18 cellular contexts compared by ENCODE assay signal in genomic region chr4:1212546-1213335, GRCh38. TPM values are rescaled to one million over a fixed set of nuclear protein-coding genes. Genes with fewer than 3 reads are reported as not detected.
DNase-seq lines count a peak whose midpoint lies in the region; ATAC-seq and TF ChIP-seq lines count a peak whose summit lies in the region.
"Had no signal": no experiment of that assay in that cellular context is flagged by ENCODE, and none has a peak within 500 bp of the region (broad histone marks: within the 10 kb centered on the region; RNA-seq: fewer than 3 reads in every experiment).

No MANE protein-coding gene starts in this region.

- CTCF ChIA-PET in activated CD8-positive, alpha-beta T cell treated with anti-CD3 and anti-CD28 coated beads, Interleukin-2, amount 10 ng/mL, durations not matched to agents 7 days and 5 days (lab: Charles Lee): no interaction called here
- CTCF ChIA-PET in activated CD8-positive, alpha-beta T cell treated with anti-CD3 and anti-CD28 coated beads for 36 hours (lab: Charles Lee): no interaction called here

- H3K4me1 Mint-ChIP-seq in activated CD8-positive, alpha-beta T cell treated with anti-CD3 and anti-CD28 coated beads, Interleukin-2, amount 10 ng/mL, durations not matched to agents 7 days and 5 days (ENCODE audit: low read depth): peaks cover 27% of the 10 kb centered on the region
- peaks cover 25% of the 10 kb centered on the region for H3K4me1 Mint-ChIP-seq in activated CD8-positive, alpha-beta T cell treated with anti-CD3 and anti-CD28 coated beads for 36 hours (ENCODE audit: low read depth)
- peaks cover 22% of the 10 kb centered on the region for H3K4me1 Mint-ChIP-seq in activated T-cell treated with anti-CD3 and anti-CD28 coated beads, Interleukin-2, amount 50 U/mL, for 4 hours (ENCODE audit: low read depth)
- H3K4me1 Mint-ChIP-seq: GM23338 had no signal

- intact Hi-C loops in activated CD8-positive, alpha-beta T cell treated with anti-CD3 and anti-CD28 coated beads for 36 hours (cut with micrococcal nuclease): no loop called here
- intact Hi-C loops in left cardiac atrium (cut with DNase I) (no loop called here), posterior vena cava (cut with DNase I) (no loop called here), uterus (cut with DNase I; ENCODE audit: low total_unique reads) (loop anchor here (5.0 kb wide), 1 partner anchor 35 kb away; the partner anchor contains the start of gene CTBP1)

- H3K36me3 ChIP-seq in uterus: no peaks in the 10 kb centered on the region

- H3K4me3 ChIP-seq in uterus: no peak overlapping the region
- H3K4me3 ChIP-seq: GM23338 had no signal

- no peak overlapping the region for H3K4me3 Mint-ChIP-seq in activated CD8-positive, alpha-beta T cell treated with anti-CD3 and anti-CD28 coated beads, Interleukin-2, amount 10 ng/mL, durations not matched to agents 7 days and 5 days
- H3K4me3 Mint-ChIP-seq in activated CD8-positive, alpha-beta T cell treated with anti-CD3 and anti-CD28 coated beads for 36 hours: no peak overlapping the region
- no peak overlapping the region for H3K4me3 Mint-ChIP-seq in activated T-cell treated with anti-CD3 and anti-CD28 coated beads, Interleukin-2, amount 50 U/mL, for 4 hours
- H3K4me3 Mint-ChIP-seq: GM23338, naive B cell had no signal

- no peak for ATAC-seq in activated CD8-positive, alpha-beta T cell treated with anti-CD3 and anti-CD28 coated beads, Interleukin-2, amount 10 ng/mL, durations not matched to agents 7 days and 5 days
- no peak for ATAC-seq in activated CD8-positive, alpha-beta T cell treated with anti-CD3 and anti-CD28 coated beads for 36 hours
- ATAC-seq in left cardiac atrium: no peak
- ATAC-seq in activated T-cell treated with anti-CD3 and anti-CD28 coated beads, Interleukin-2, amount 50 U/mL, for 4 hours: no peak
- ATAC-seq: GM23338 had no signal

- DNase-seq in activated CD8-positive, alpha-beta T cell treated with anti-CD3 and anti-CD28 coated beads, Interleukin-2, amount 10 ng/mL, durations not matched to agents 7 days and 5 days: no peak
- DNase-seq in activated CD8-positive, alpha-beta T cell treated with anti-CD3 and anti-CD28 coated beads for 36 hours: no peak
- DNase-seq in left cardiac atrium (peak; percentile 18), posterior vena cava (ENCODE audit: low spot score) (peak; percentile 63), uterus (no peak), DMS79 treated with DMSO at 0.1 percent for 48 hours (lab: John Stamatoyannopoulos, UW) (no peak), islet precursor cell (no peak)
- no peak for DNase-seq in activated T-cell treated with anti-CD3 and anti-CD28 coated beads, Interleukin-2, amount 50 U/mL, for 4 hours
- DNase-seq: 8988T; activated CD4-positive, alpha-beta T cell treated with anti-CD3 and anti-CD28 coated beads for 48 hours; activated gamma-delta T cell treated with Interleukin-2 at 50 U/mL for 16 hours; BE2C; central memory CD4-positive, alpha-beta T cell; naive B cell; NCI-H1105; NCI-H2107; NCI-H510A treated with DMSO at 0.1 percent for 48 hours had no signal

- no peaks in the 10 kb centered on the region for H3K9me3 Mint-ChIP-seq in activated CD8-positive, alpha-beta T cell treated with anti-CD3 and anti-CD28 coated beads, Interleukin-2, amount 10 ng/mL, durations not matched to agents 7 days and 5 days (ENCODE audit: insufficient read depth)
- H3K9me3 Mint-ChIP-seq in activated CD8-positive, alpha-beta T cell treated with anti-CD3 and anti-CD28 coated beads for 36 hours: no peaks in the 10 kb centered on the region
- no peaks in the 10 kb centered on the region for H3K9me3 Mint-ChIP-seq in activated T-cell treated with anti-CD3 and anti-CD28 coated beads, Interleukin-2, amount 50 U/mL, for 4 hours
- H3K9me3 Mint-ChIP-seq: GM23338, naive B cell had no signal

- H3K27me3 ChIP-seq in uterus: no peaks in the 10 kb centered on the region
- H3K27me3 ChIP-seq: BE2C had no signal

- H3K36me3 Mint-ChIP-seq in activated CD8-positive, alpha-beta T cell treated with anti-CD3 and anti-CD28 coated beads, Interleukin-2, amount 10 ng/mL, durations not matched to agents 7 days and 5 days (ENCODE audit: low read depth): peaks cover 38% of the 10 kb centered on the region
- H3K36me3 Mint-ChIP-seq in activated CD8-positive, alpha-beta T cell treated with anti-CD3 and anti-CD28 coated beads for 36 hours (ENCODE audit: low read depth): peaks cover 23% of the 10 kb centered on the region
- H3K36me3 Mint-ChIP-seq in activated T-cell treated with anti-CD3 and anti-CD28 coated beads, Interleukin-2, amount 50 U/mL, for 4 hours (ENCODE audit: insufficient read depth): peaks cover 4% of the 10 kb centered on the region
- H3K36me3 Mint-ChIP-seq: naive B cell had no signal

- TF ChIP-seq POLR2A in uterus (IDR thresholded peaks at IDR 0.05): no peak

- POLR2A ChIA-PET in activated CD8-positive, alpha-beta T cell treated with anti-CD3 and anti-CD28 coated beads, Interleukin-2, amount 10 ng/mL, durations not matched to agents 7 days and 5 days (lab: Charles Lee): interaction anchor here (0.6 kb wide), 1 partner anchor 10 kb away, joined by 4 read pairs; no protein-coding TSS in a partner anchor
- POLR2A ChIA-PET in activated CD8-positive, alpha-beta T cell treated with anti-CD3 and anti-CD28 coated beads for 36 hours (lab: Charles Lee): interaction anchor here (0.5 to 0.9 kb wide), 2 partner anchors 9 to 143 kb away, joined by 3 to 4 read pairs; no protein-coding TSS in a partner anchor

- H3K27ac Mint-ChIP-seq in activated CD8-positive, alpha-beta T cell treated with anti-CD3 and anti-CD28 coated beads, Interleukin-2, amount 10 ng/mL, durations not matched to agents 7 days and 5 days: peak overlapping the region; percentile 39
- H3K27ac Mint-ChIP-seq in activated CD8-positive, alpha-beta T cell treated with anti-CD3 and anti-CD28 coated beads for 36 hours: no peak overlapping the region
- H3K27ac Mint-ChIP-seq: GM23338, naive B cell had no signal

- peak overlapping the region; percentile 88 to 93 for H3K27ac ChIP-seq in uterus

- H3K9me3 ChIP-seq in uterus: no peaks in the 10 kb centered on the region
- H3K9me3 ChIP-seq: BE2C had no signal

- no peak for TF ChIP-seq CTCF in activated CD8-positive, alpha-beta T cell treated with anti-CD3 and anti-CD28 coated beads for 36 hours (IDR thresholded peaks at IDR 0.05)
- TF ChIP-seq CTCF in uterus (IDR thresholded peaks at IDR 0.05): no peak

- H3K4me1 ChIP-seq in uterus: peaks cover 26 to 62% of the 10 kb centered on the region in 2 donors

- H3K27me3 Mint-ChIP-seq in activated CD8-positive, alpha-beta T cell treated with anti-CD3 and anti-CD28 coated beads, Interleukin-2, amount 10 ng/mL, durations not matched to agents 7 days and 5 days (ENCODE audit: low read depth): no peaks in the 10 kb centered on the region
- no peaks in the 10 kb centered on the region for H3K27me3 Mint-ChIP-seq in activated CD8-positive, alpha-beta T cell treated with anti-CD3 and anti-CD28 coated beads for 36 hours
- no peaks in the 10 kb centered on the region for H3K27me3 Mint-ChIP-seq in activated T-cell treated with anti-CD3 and anti-CD28 coated beads, Interleukin-2, amount 50 U/mL, for 4 hours (ENCODE audit: low read depth)
- H3K27me3 Mint-ChIP-seq: naive B cell had no signal

RNA-seq across cellular contexts. Expression of gene CTBP1, which starts 36.2 kb away (rescaled TPM):
- 100 to 1,000 TPM; 214 to 217 TPM for total RNA-seq in activated CD8-positive, alpha-beta T cell treated with anti-CD3 and anti-CD28 coated beads, Interleukin-2, amount 10 ng/mL, durations not matched to agents 7 days and 5 days
- total RNA-seq in activated CD8-positive, alpha-beta T cell treated with anti-CD3 and anti-CD28 coated beads for 36 hours: 100 to 1,000 TPM; 136 TPM
- total RNA-seq in left cardiac atrium (100 to 1,000 TPM; 121 to 128 TPM), posterior vena cava (100 to 1,000 TPM; 109 to 113 TPM), uterus (100 to 1,000 TPM; 104 to 193 (median 162) TPM)
- 100 to 1,000 TPM; 166 to 186 (median 177) TPM for total RNA-seq in activated T-cell treated with anti-CD3 and anti-CD28 coated beads, Interleukin-2, amount 50 U/mL, for 4 hours

RNA-seq across cellular contexts. Expression of gene SPON2, which starts 40.4 kb away (rescaled TPM):
- total RNA-seq in activated CD8-positive, alpha-beta T cell treated with anti-CD3 and anti-CD28 coated beads, Interleukin-2, amount 10 ng/mL, durations not matched to agents 7 days and 5 days: 10 to 100 TPM; 14.7 to 14.9 TPM
- 10 to 100 TPM in 1 of 2 experiments, 1 to 10 TPM in 1; 9.9 to 10.5 TPM for total RNA-seq in activated CD8-positive, alpha-beta T cell treated with anti-CD3 and anti-CD28 coated beads for 36 hours
- 10 to 100 TPM; 14.0 to 33.0 TPM for total RNA-seq in left cardiac atrium
- 10 to 100 TPM; 18.1 to 63.3 TPM for total RNA-seq in posterior vena cava
- total RNA-seq in uterus: 100 to 1,000 TPM in 2 of 4 donors, 10 to 100 TPM in 2; 60.6 to 262 (median 115) TPM
- total RNA-seq in activated T-cell treated with anti-CD3 and anti-CD28 coated beads, Interleukin-2, amount 50 U/mL, for 4 hours: 1 to 10 TPM; 1.4 to 2.1 (median 2.1) TPM

Comparison
In these comparisons a context has a peak if more than half of its experiments do, and no peak if none do; other contexts are left out.
1. DNase-seq: peak in left cardiac atrium (single experiment) and posterior vena cava (single experiment); none in activated CD8-positive, alpha-beta T cell treated with anti-CD3 and anti-CD28 coated beads, Interleukin-2, amount 10 ng/mL, durations not matched to agents 7 days and 5 days (single experiment), activated CD8-positive, alpha-beta T cell treated with anti-CD3 and anti-CD28 coated beads for 36 hours (single experiment), uterus (0 of 2), DMS79 treated with DMSO at 0.1 percent for 48 hours (single experiment), activated T-cell treated with anti-CD3 and anti-CD28 coated beads, Interleukin-2, amount 50 U/mL, for 4 hours (single experiment) and islet precursor cell (single experiment).